In genomic region chr6:148556415-148556814, GRCh38 we compare ENCODE assay signal across 28 cellular contexts.
"Had no signal": no experiment of that assay in that cellular context is flagged by ENCODE, and none has a peak within 500 bp of the region (broad histone marks: within the 10 kb centered on the region; RNA-seq: fewer than 3 reads in every experiment).

No MANE protein-coding gene starts in this region.

- H3K9me3 ChIP-seq: esophagus muscularis mucosa, left lung, neutrophil, thoracic aorta, vagina had no signal

- H3K4me1 Mint-ChIP-seq: endodermal cell had no signal

- H3K4me3 Mint-ChIP-seq: activated CD4-positive, alpha-beta memory T cell treated with anti-CD3 and anti-CD28 coated beads, Interleukin-2, amount 10 ng/mL, durations not matched to agents 7 days and 5 days; activated CD4-positive, alpha-beta T cell treated with anti-CD3 and anti-CD28 coated beads, Interleukin-2, amount 10 ng/mL, durations not matched to agents 7 days and 5 days; activated naive CD4-positive, alpha-beta T cell treated with anti-CD3 and anti-CD28 coated beads, Interleukin-2, amount 10 ng/mL, durations not matched to agents 7 days and 5 days; activated T-cell treated with anti-CD3 and anti-CD28 coated beads, Interleukin-2, amount 50 U/mL, for 24 hours; endodermal cell; natural killer cell treated with Interleukin-12 subunit alpha and Interleukin-12 subunit beta and Interleukin-15 and Interleukin-18, amount 100 ng/mL, for 72 hours; stimulated activated effector memory CD8-positive, alpha-beta T cell treated with anti-CD3 and anti-CD28 coated beads, Interleukin-12 subunit alpha, Interleukin-12 subunit beta, amount 100 ng/mL, for 72 hours; stimulated activated naive CD8-positive, alpha-beta T cell treated with anti-CD3 and anti-CD28 coated beads, Interleukin-15, Interleukin-2, amounts not matched to agents 100 ng/mL and 50 ng/mL, for 24 hours; T-helper 17 cell had no signal

- DNase-seq: activated CD4-positive, alpha-beta memory T cell treated with anti-CD3 and anti-CD28 coated beads, Interleukin-2, amount 10 ng/mL, durations not matched to agents 7 days and 5 days; activated CD4-positive, alpha-beta T cell treated with anti-CD3 and anti-CD28 coated beads, Interleukin-2, amount 10 ng/mL, durations not matched to agents 7 days and 5 days; activated CD4-positive, CD25-positive, alpha-beta regulatory T cell treated with anti-CD3 and anti-CD28 coated beads, Interleukin-2, amount 50 U/mL, for 72 hours; activated CD8-positive, alpha-beta memory T cell treated with anti-CD3 and anti-CD28 coated beads, Interleukin-2, amount 50 U/mL, for 48 hours; activated gamma-delta T cell; activated naive CD4-positive, alpha-beta T cell treated with anti-CD3 and anti-CD28 coated beads, Interleukin-2, amount 10 ng/mL, durations not matched to agents 7 days and 5 days; activated T-cell treated with anti-CD3 and anti-CD28 coated beads, Interleukin-2, amount 50 U/mL, for 24 hours; amniotic stem cell; brain microvascular endothelial cell; endodermal cell; foreskin melanocyte; left lung; mesendoderm; stimulated activated CD4-positive, alpha-beta T cell treated with anti-CD3 and anti-CD28 coated beads, Interleukin-12 subunit alpha, Interleukin-12 subunit beta, amount 100 ng/mL, for 4 hours; stimulated activated CD4-positive, alpha-beta T cell treated with anti-CD3 and anti-CD28 coated beads, Interleukin-4, amount 100 ng/mL, for 24 hours; T-helper 17 cell; T1000; trophoblast cell had no signal

- H3K27ac ChIP-seq: brain microvascular endothelial cell, esophagus muscularis mucosa, left lung, neutrophil, skin epidermis, thoracic aorta, vagina had no signal

- H3K36me3 Mint-ChIP-seq: activated naive CD4-positive, alpha-beta T cell treated with anti-CD3 and anti-CD28 coated beads, Interleukin-2, amount 10 ng/mL, durations not matched to agents 7 days and 5 days; stimulated activated effector memory CD8-positive, alpha-beta T cell treated with anti-CD3 and anti-CD28 coated beads, Interleukin-12 subunit alpha, Interleukin-12 subunit beta, amount 100 ng/mL, for 72 hours had no signal

- H3K27ac Mint-ChIP-seq: activated CD4-positive, alpha-beta memory T cell treated with anti-CD3 and anti-CD28 coated beads, Interleukin-2, amount 10 ng/mL, durations not matched to agents 7 days and 5 days; activated CD4-positive, alpha-beta T cell treated with anti-CD3 and anti-CD28 coated beads, Interleukin-2, amount 10 ng/mL, durations not matched to agents 7 days and 5 days; activated naive CD4-positive, alpha-beta T cell treated with anti-CD3 and anti-CD28 coated beads, Interleukin-2, amount 10 ng/mL, durations not matched to agents 7 days and 5 days; activated T-cell treated with anti-CD3 and anti-CD28 coated beads, Interleukin-2, amount 50 U/mL, for 24 hours; endodermal cell; natural killer cell treated with Interleukin-12 subunit alpha and Interleukin-12 subunit beta and Interleukin-15 and Interleukin-18, amount 100 ng/mL, for 72 hours; stimulated activated effector memory CD8-positive, alpha-beta T cell treated with anti-CD3 and anti-CD28 coated beads, Interleukin-12 subunit alpha, Interleukin-12 subunit beta, amount 100 ng/mL, for 72 hours; T-helper 17 cell had no signal

- H3K4me3 ChIP-seq: esophagus muscularis mucosa, left lung, lung, skin epidermis, thoracic aorta, vagina had no signal

- H3K9me3 Mint-ChIP-seq: activated naive CD4-positive, alpha-beta T cell treated with anti-CD3 and anti-CD28 coated beads, Interleukin-2, amount 10 ng/mL, durations not matched to agents 7 days and 5 days; activated T-cell treated with anti-CD3 and anti-CD28 coated beads, Interleukin-2, amount 50 U/mL, for 24 hours; stimulated activated effector memory CD8-positive, alpha-beta T cell treated with anti-CD3 and anti-CD28 coated beads, Interleukin-12 subunit alpha, Interleukin-12 subunit beta, amount 100 ng/mL, for 72 hours had no signal

- H3K36me3 ChIP-seq: brain microvascular endothelial cell, left lung, neutrophil, thoracic aorta, vagina had no signal

- ATAC-seq: left lung; natural killer cell treated with Interleukin-12 subunit alpha and Interleukin-12 subunit beta and Interleukin-15 and Interleukin-18, amount 100 ng/mL, for 72 hours; sciatic nerve; stimulated activated effector memory CD8-positive, alpha-beta T cell treated with anti-CD3 and anti-CD28 coated beads, Interleukin-12 subunit alpha, Interleukin-12 subunit beta, amount 100 ng/mL, for 72 hours; T-helper 17 cell had no signal

- H3K27me3 ChIP-seq: brain microvascular endothelial cell, esophagus muscularis mucosa, vagina had no signal
